ENCODE assay signal across 8 cellular contexts in the genomic region with DNA sequence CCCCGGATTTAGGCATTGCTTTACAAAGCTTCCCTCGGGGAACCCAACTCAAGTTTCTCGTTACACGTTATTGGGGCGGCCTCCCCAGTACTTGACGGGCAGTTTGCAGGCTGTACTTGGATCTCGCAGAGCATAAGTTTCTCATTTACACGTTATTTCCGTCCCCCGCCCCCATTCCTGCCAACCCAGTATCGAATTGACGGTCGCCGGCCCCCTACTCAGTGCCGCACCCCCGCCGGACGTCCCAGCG. TPM values are rescaled to one million over a fixed set of nuclear protein-coding genes. Genes with fewer than 3 reads are reported as not detected.
A peak's percentile ranks its signal among the peaks of the same experiment; 100 is the strongest.
DNase-seq lines count a peak whose midpoint lies in the region; ATAC-seq, FAIRE-seq and TF ChIP-seq lines count a peak whose summit lies in the region.

No MANE protein-coding gene starts in this region.

- H3K4me1 ChIP-seq in A549: peaks cover 57% of the 10 kb centered on the region
- H3K4me1 ChIP-seq in mucosa of descending colon (ENCODE audit: low read depth): peaks cover 16% of the 10 kb centered on the region

- peak overlapping the region; percentile 98 for H3K27ac Mint-ChIP-seq in MCF 10A (ENCODE audit: low read depth, unreplicated experiment)

- CTCF ChIA-PET in A549 (lab: Yijun Ruan, JAX): interaction anchor here (0.6 to 22.3 kb wide), 5 partner anchors 14 to 109 kb away, joined by 3 to 565 read pairs (median 96); a partner anchor contains a TSS
- CTCF ChIA-PET in MCF 10A (lab: Yijun Ruan, JAX): interaction anchor here (1.1 to 4.3 kb wide), 3 partner anchors 15 to 85 kb away, joined by 3 to 32 read pairs (median 3); a partner anchor contains a TSS

- TF ChIP-seq CTCF in A549 (IDR thresholded peaks at IDR 0.05): no peak
- TF ChIP-seq CTCF in HL-60 (IDR thresholded peaks at IDR 0.05; ENCODE audit: insufficient read depth, low read length): no peak
- no peak for TF ChIP-seq CTCF in MCF 10A (IDR thresholded peaks at IDR 0.05; ENCODE audit: unreplicated experiment)
- no peak for TF ChIP-seq CTCF in mucosa of descending colon (IDR thresholded peaks at IDR 0.05)

- H3K4me3 ChIP-seq in A549 (peak overlapping the region; percentile 75), HL-60 (replicated peaks; ENCODE audit: insufficient read depth, low read length) (peak overlapping the region; percentile 82), mucosa of descending colon (peak overlapping the region; percentile 45)

- H3K36me3 Mint-ChIP-seq in MCF 10A (ENCODE audit: insufficient read depth, unreplicated experiment): peaks cover 38% of the 10 kb centered on the region

- ATAC-seq in A549 (no peak; a peak in 2 of 6 replicates), mucosa of descending colon (no peak), GM21526 (IDR thresholded peaks at IDR 0.05; ENCODE audit: low FRiP score, unreplicated experiment) (no peak), left lobe of liver (no peak), GM21786 (IDR thresholded peaks at IDR 0.05; ENCODE audit: unreplicated experiment) (no peak)

- no peak for FAIRE-seq in A549 (lab: Jason Lieb, UNC)

- peak overlapping the region; percentile 93 for H3K4me3 Mint-ChIP-seq in MCF 10A (ENCODE audit: unreplicated experiment)

- peaks cover 11% of the 10 kb centered on the region for H3K36me3 ChIP-seq in mucosa of descending colon (ENCODE audit: low read depth)

- 0% methylated on average over 14 of the region's 19 CpGs for WGBS in A549 (ENCODE audit: missing lambda C conversion rate)

- H3K27me3 ChIP-seq in HL-60 (ENCODE audit: insufficient read depth, poor library complexity, severe bottlenecking): no peaks in the 10 kb centered on the region

- peaks cover 65% of the 10 kb centered on the region for H3K4me1 Mint-ChIP-seq in MCF 10A (ENCODE audit: insufficient read depth, unreplicated experiment)

- H3K27ac ChIP-seq in A549 (peak overlapping the region; percentile 94 to 99), HL-60 (replicated peaks) (peak overlapping the region; percentile 99)

- no peaks in the 10 kb centered on the region for H3K27me3 Mint-ChIP-seq in MCF 10A (ENCODE audit: insufficient read depth, unreplicated experiment)

- H3K9me3 ChIP-seq in A549 (no peaks in the 10 kb centered on the region), mucosa of descending colon (no peaks in the 10 kb centered on the region)

- H3K4me2 ChIP-seq in A549: peak overlapping the region; percentile 93

- intact Hi-C loops in MCF 10A (cut with micrococcal nuclease): loop anchor here (1.0 kb wide), 1 partner anchor 26 kb away; a partner anchor contains a TSS
- intact Hi-C loops in mucosa of descending colon (cut with DNase I, micrococcal nuclease): no loop called here

- DNase-seq in A549 (ENCODE audit: low read depth in 1 of 2, low spot score in 1 of 2) (no peak), HL-60 (ENCODE audit: low read depth in 1 of 2, low spot score in 1 of 2) (no peak), MCF 10A (ENCODE audit: unreplicated experiment) (no peak), mucosa of descending colon (no peak), left lobe of liver (ENCODE audit: low spot score) (no peak)
- DNase-seq in activated CD4-positive, CD25-positive, alpha-beta regulatory T cell (lab: John Stamatoyannopoulos, UW): no peak

- no TSS peak for BruUV-seq in MCF 10A (replicated peaks; lab: Mats Ljungman, UMichigan)

- no peak for TF ChIP-seq POLR2A in A549 (IDR thresholded peaks at IDR 0.05; ENCODE audit: low read length)

- H3K9me3 Mint-ChIP-seq in MCF 10A (ENCODE audit: unreplicated experiment): no peaks in the 10 kb centered on the region

- no peak for TF ChIP-seq EP300 in A549 (IDR thresholded peaks at IDR 0.05)

- no peak for TF ChIP-seq RAD21 in A549 (conservative IDR thresholded peaks at IDR 0.05 in 1 of 2, IDR thresholded peaks at IDR 0.05 in 1 of 2)

- POLR2A ChIA-PET in A549 (lab: Yijun Ruan, JAX): interaction anchor here (1.0 to 5.8 kb wide), 10 partner anchors 9 to 181 kb away, joined by 3 to 75 read pairs (median 10); a partner anchor contains a TSS
- POLR2A ChIA-PET in MCF 10A (lab: Yijun Ruan, JAX): interaction anchor here (0.9 to 20.1 kb wide), 10 partner anchors 9 to 219 kb away, joined by 3 to 409 read pairs (median 12); a partner anchor contains a TSS

TF ChIP-seq in A549, 52 proteins besides CTCF, POLR2A, EP300 and RAD21:
- TF ChIP-seq FOSL2 (IDR thresholded peaks at IDR 0.05): no peak
- TF ChIP-seq FOSL2 (CRISPR knock-in tag; IDR thresholded peaks at IDR 0.05): no peak
- TF ChIP-seq, protein P1, sequence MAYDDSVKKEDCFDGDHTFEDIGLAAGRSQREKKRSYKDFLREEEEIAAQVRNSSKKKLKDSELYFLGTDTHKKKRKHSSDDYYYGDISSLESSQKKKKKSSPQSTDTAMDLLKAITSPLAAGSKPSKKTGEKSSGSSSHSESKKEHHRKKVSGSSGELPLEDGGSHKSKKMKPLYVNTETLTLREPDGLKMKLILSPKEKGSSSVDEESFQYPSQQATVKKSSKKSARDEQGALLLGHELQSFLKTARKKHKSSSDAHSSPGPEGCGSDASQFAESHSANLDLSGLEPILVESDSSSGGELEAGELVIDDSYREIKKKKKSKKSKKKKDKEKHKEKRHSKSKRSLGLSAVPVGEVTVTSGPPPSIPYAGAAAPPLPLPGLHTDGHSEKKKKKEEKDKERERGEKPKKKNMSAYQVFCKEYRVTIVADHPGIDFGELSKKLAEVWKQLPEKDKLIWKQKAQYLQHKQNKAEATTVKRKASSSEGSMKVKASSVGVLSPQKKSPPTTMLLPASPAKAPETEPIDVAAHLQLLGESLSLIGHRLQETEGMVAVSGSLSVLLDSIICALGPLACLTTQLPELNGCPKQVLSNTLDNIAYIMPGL (CRISPR knock-in tag; IDR thresholded peaks at IDR 0.05; ENCODE audit: borderline replicate concordance): no peak
- TF ChIP-seq PHF8 (IDR thresholded peaks at IDR 0.05; ENCODE audit: borderline replicate concordance, low read depth): no peak
- no peak for TF ChIP-seq TFCP2L1 (CRISPR knock-in tag; IDR thresholded peaks at IDR 0.05)
- no peak for TF ChIP-seq CBX2 (IDR thresholded peaks at IDR 0.05; ENCODE audit: borderline replicate concordance, low read depth)
- TF ChIP-seq NPAS2 (CRISPR knock-in tag; IDR thresholded peaks at IDR 0.05; ENCODE audit: borderline replicate concordance): no peak

RNA-seq across cellular contexts. Expression of a gene that starts 0.5 kb away (rescaled TPM):
- polyA plus RNA-seq in A549 (2011; rRNA removed) (14.2 and 24.4 TPM in 2 replicates), A549 (2017; fragmentation: RNase III; extraction: RNeasy Plus Mini Kit Qiagen cat#74134 plus additional on column Dnase treatment) (44.2 to 47.3 TPM (median 46.7 TPM) in 3 replicates)
- 21.1 and 23.9 TPM in 2 replicates for polyA plus RNA-seq in A549 (2012; cell fraction: cytosol; rRNA removed)
- polyA plus RNA-seq in A549 (2012; cell fraction: nucleus; rRNA removed): 112 and 116 TPM in 2 replicates
- 18.3 and 18.5 TPM in 2 replicates for polyA minus RNA-seq in A549 (2011; rRNA and poly(A)+ RNA removed)
- total RNA-seq in MCF 10A (2022) (76.0 and 76.4 TPM in 2 replicates), mucosa of descending colon (10 to 100 TPM; 32.2 to 41.4 (median 34.7) TPM), left lobe of liver (13.2 TPM)

RNA-seq across cellular contexts. Expression of a gene that starts 26.5 kb away (rescaled TPM):
- polyA plus RNA-seq in A549 (2011; rRNA removed) (15.7 and 20.7 TPM in 2 replicates), A549 (2017; fragmentation: RNase III; extraction: RNeasy Plus Mini Kit Qiagen cat#74134 plus additional on column Dnase treatment) (16.9 to 21.0 TPM (median 20.7 TPM) in 3 replicates)
- 20.1 and 24.6 TPM in 2 replicates for polyA plus RNA-seq in A549 (2012; cell fraction: cytosol; rRNA removed)
- polyA plus RNA-seq in A549 (2012; cell fraction: nucleus; rRNA removed): 87.0 TPM in 2 replicates
- 22.6 and 25.6 TPM in 2 replicates for polyA minus RNA-seq in A549 (2011; rRNA and poly(A)+ RNA removed)
- total RNA-seq in MCF 10A (2022) (34.2 and 45.9 TPM in 2 replicates), mucosa of descending colon (10 to 100 TPM; 14.9 to 36.2 (median 36.1) TPM), left lobe of liver (0.43 TPM)

RNA-seq across cellular contexts. Expression of a gene that starts 38.4 kb away (rescaled TPM):
- polyA plus RNA-seq in A549 (2011; rRNA removed) (not detected in 2 replicates), A549 (2017; fragmentation: RNase III; extraction: RNeasy Plus Mini Kit Qiagen cat#74134 plus additional on column Dnase treatment) (not detected in 3 replicates)
- not detected in 2 replicates for polyA plus RNA-seq in A549 (2012; cell fraction: cytosol; rRNA removed)
- polyA plus RNA-seq in A549 (2012; cell fraction: nucleus; rRNA removed): not detected in 2 replicates
- not detected in 2 replicates for polyA minus RNA-seq in A549 (2011; rRNA and poly(A)+ RNA removed)
- total RNA-seq in MCF 10A (2022) (not detected in 2 replicates), mucosa of descending colon (not detected), left lobe of liver (not detected)

RNA-seq across cellular contexts. Expression of a gene that starts 48.0 kb away (rescaled TPM):
- polyA plus RNA-seq in A549 (2011; rRNA removed) (0.12 and 0.16 TPM in 2 replicates), A549 (2017; fragmentation: RNase III; extraction: RNeasy Plus Mini Kit Qiagen cat#74134 plus additional on column Dnase treatment) (0.09 to 0.22 TPM (median 0.18 TPM) in 3 replicates)
- polyA plus RNA-seq in A549 (2012; cell fraction: cytosol; rRNA removed): 0.15 and 0.19 TPM in 2 replicates
- polyA plus RNA-seq in A549 (2012; cell fraction: nucleus; rRNA removed): 0.28 and 0.33 TPM in 2 replicates
- polyA minus RNA-seq in A549 (2011; rRNA and poly(A)+ RNA removed): 0.37 and 1.0 TPM in 2 replicates
- total RNA-seq in MCF 10A (2022) (0.21 and 0.47 TPM in 2 replicates), mucosa of descending colon (1 to 10 TPM in 2 of 3 donors, under 1 TPM in 1; 0.61 to 4.8 (median 3.9) TPM), left lobe of liver (not detected)

Comparison
In these comparisons a context has a peak if more than half of its experiments do, and no peak if none do; other contexts are left out.
1. RNA of a gene that starts 26.5 kb away (total RNA-seq): 34.2 to 45.9 TPM in MCF 10A and 14.9 to 36.2 TPM in mucosa of descending colon; 0.43 TPM in left lobe of liver (single experiment); every median in the first group is over 10 times any median in the second.
2. Peak in every context shown above with its lines, with median percentiles within 50 percentile points of each other: H3K4me3 ChIP-seq.